Comparison of ENCODE assay signal across 11 cellular contexts in the genomic region with DNA sequence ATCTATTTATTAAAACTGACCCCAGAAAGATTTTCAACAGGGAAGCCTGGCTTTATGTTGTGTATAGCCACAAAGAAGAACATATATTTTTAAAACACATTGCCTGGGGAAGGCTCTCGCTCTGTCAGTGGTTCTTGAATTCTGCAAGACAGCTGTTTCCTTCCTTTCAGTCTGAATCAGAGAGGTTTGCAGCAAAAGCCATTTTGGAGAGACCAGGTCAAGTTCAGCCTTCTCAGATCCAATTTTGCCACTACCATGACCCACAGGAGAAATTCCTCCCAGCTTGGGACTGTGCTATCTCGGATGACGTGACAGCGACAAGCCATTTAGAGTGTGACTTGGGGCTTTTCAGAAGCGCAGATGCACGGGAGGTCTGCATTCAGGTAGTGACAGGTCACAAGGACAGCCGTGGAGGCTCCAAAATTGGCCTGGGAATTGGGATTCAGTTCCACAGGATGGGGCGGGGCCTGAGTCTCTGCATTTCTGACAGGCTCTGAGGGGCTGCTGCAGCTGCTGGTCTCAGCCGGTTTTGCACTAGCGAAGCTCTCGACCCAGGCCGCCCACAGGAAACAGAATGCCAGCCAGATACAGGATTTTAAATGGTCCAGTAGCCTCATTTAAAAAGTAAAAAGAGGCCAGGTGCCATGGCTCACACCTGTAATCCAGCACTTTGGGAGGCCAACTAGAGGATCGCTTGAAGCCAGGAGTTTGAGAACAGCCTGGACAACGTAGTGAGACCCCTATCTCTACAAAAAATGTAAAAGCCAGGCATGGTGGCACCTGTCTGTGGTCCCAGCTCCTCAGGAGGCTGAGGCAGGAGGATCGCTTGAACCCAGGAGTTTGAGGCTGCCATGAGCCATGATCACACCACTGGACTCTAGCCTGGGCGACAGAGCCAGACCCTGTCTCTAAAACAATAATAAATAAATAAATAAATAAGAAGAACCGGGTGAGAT.
A peak's percentile ranks its signal among the peaks of the same experiment; 100 is the strongest.
DNase-seq lines count a peak whose midpoint lies in the region; ATAC-seq and TF ChIP-seq lines count a peak whose summit lies in the region.
"Had no signal": no experiment of that assay in that cellular context is flagged by ENCODE, and none has a peak within 500 bp of the region (broad histone marks: within the 10 kb centered on the region; RNA-seq: fewer than 3 reads in every experiment).

No MANE protein-coding gene starts in this region.

- H3K79me2 ChIP-seq in OCI-LY7 (ENCODE audit: insufficient read depth, low read depth, low read length) (no peaks in the 10 kb centered on the region), hepatocyte (peaks cover 4% of the 10 kb centered on the region)

- ATAC-seq in activated naive CD8-positive, alpha-beta T cell treated with anti-CD3 and anti-CD28 coated beads, Interleukin-2, amount 10 ng/mL, durations not matched to agents 7 days and 5 days (ENCODE audit: low read depth), result no peak
- ATAC-seq in GM18867 (IDR thresholded peaks at IDR 0.05; ENCODE audit: unreplicated experiment), result no peak
- ATAC-seq in HG03196 (IDR thresholded peaks at IDR 0.05; ENCODE audit: unreplicated experiment), result no peak

- H3K36me3 Mint-ChIP-seq in activated naive CD8-positive, alpha-beta T cell treated with anti-CD3 and anti-CD28 coated beads, Interleukin-2, amount 10 ng/mL, durations not matched to agents 7 days and 5 days, result no peaks in the 10 kb centered on the region
- H3K36me3 Mint-ChIP-seq in activated naive CD8-positive, alpha-beta T cell treated with anti-CD3 and anti-CD28 coated beads for 36 hours, result no peaks in the 10 kb centered on the region

- no TSS peak for BruUV-seq in OCI-LY7 (replicated peaks; lab: Mats Ljungman, UMichigan)

- H3K9me3 ChIP-seq in OCI-LY7 (ENCODE audit: low read length) (no peaks in the 10 kb centered on the region), hepatocyte (ENCODE audit: low read depth) (no peaks in the 10 kb centered on the region)
- H3K9me3 ChIP-seq: ascending aorta had no signal

- peak overlapping the region; percentile 49 for H3K27ac Mint-ChIP-seq in activated naive CD8-positive, alpha-beta T cell treated with anti-CD3 and anti-CD28 coated beads, Interleukin-2, amount 10 ng/mL, durations not matched to agents 7 days and 5 days
- no peak overlapping the region for H3K27ac Mint-ChIP-seq in activated naive CD8-positive, alpha-beta T cell treated with anti-CD3 and anti-CD28 coated beads for 36 hours

- H3K27ac ChIP-seq in OCI-LY7 (ENCODE audit: low read depth, low read length, poor library complexity, severe bottlenecking) (peak overlapping the region; percentile 96), hepatocyte (peak overlapping the region; percentile 48), substantia nigra (ENCODE audit: low read depth, low read length, poor library complexity, severe bottlenecking) (peak overlapping the region; percentile 98)
- H3K27ac ChIP-seq: ascending aorta had no signal

- H4K20me1 ChIP-seq in OCI-LY7 (ENCODE audit: insufficient read depth, low read length), result no peaks in the 10 kb centered on the region
- H4K20me1 ChIP-seq in hepatocyte (ENCODE audit: insufficient read depth, poor library complexity, severe bottlenecking), result peaks cover 3% of the 10 kb centered on the region

- 85% methylated on average over 17 of the region's 17 CpGs for WGBS in hepatocyte (ENCODE audit: low lambda C conversion rate, missing lambda C conversion rate)

- H3K4me3 Mint-ChIP-seq in activated naive CD8-positive, alpha-beta T cell treated with anti-CD3 and anti-CD28 coated beads, Interleukin-2, amount 10 ng/mL, durations not matched to agents 7 days and 5 days, result peak overlapping the region; percentile 35
- H3K4me3 Mint-ChIP-seq in activated naive CD8-positive, alpha-beta T cell treated with anti-CD3 and anti-CD28 coated beads for 36 hours, result no peak overlapping the region

- H2AFZ ChIP-seq in OCI-LY7 (ENCODE audit: low read length), result peak overlapping the region; percentile 14; the same call in 1 of the 2 replicates
- no peak overlapping the region for H2AFZ ChIP-seq in hepatocyte

- DNase-seq in activated naive CD8-positive, alpha-beta T cell treated with anti-CD3 and anti-CD28 coated beads, Interleukin-2, amount 10 ng/mL, durations not matched to agents 7 days and 5 days, result peak; percentile 37
- no peak for DNase-seq in activated naive CD8-positive, alpha-beta T cell treated with anti-CD3 and anti-CD28 coated beads for 36 hours
- DNase-seq in OCI-LY7 (ENCODE audit: low spot score) (peak; percentile 81), hepatocyte (ENCODE audit: low spot score) (no peak), substantia nigra (lab: John Stamatoyannopoulos, UW) (no peak), middle frontal gyrus (ENCODE audit: extremely low spot score, low spot score) (no peak)
- DNase-seq: activated CD8-positive, alpha-beta memory T cell treated with anti-CD3 and anti-CD28 coated beads for 24 hours; EL had no signal

- H3K27me3 Mint-ChIP-seq in activated naive CD8-positive, alpha-beta T cell treated with anti-CD3 and anti-CD28 coated beads, Interleukin-2, amount 10 ng/mL, durations not matched to agents 7 days and 5 days, result no peaks in the 10 kb centered on the region
- H3K27me3 Mint-ChIP-seq in activated naive CD8-positive, alpha-beta T cell treated with anti-CD3 and anti-CD28 coated beads for 36 hours, result no peaks in the 10 kb centered on the region

- CTCF ChIA-PET in OCI-LY7 (lab: Charles Lee; ENCODE audit: unreplicated experiment), result interaction anchor here (0.6 to 0.7 kb wide), 2 partner anchors 47 to 67 kb away, joined by 3 read pairs; no protein-coding TSS in a partner anchor

- H3K27me3 ChIP-seq in hepatocyte, result no peaks in the 10 kb centered on the region
- H3K27me3 ChIP-seq: ascending aorta had no signal

- no peak for TF ChIP-seq CTCF in OCI-LY7 (conservative IDR thresholded peaks at IDR 0.05; ENCODE audit: low read length)
- TF ChIP-seq CTCF in hepatocyte (IDR thresholded peaks at IDR 0.05; ENCODE audit: poor library complexity), result no peak

- H3K36me3 ChIP-seq in OCI-LY7 (ENCODE audit: insufficient read depth, low read length) (no peaks in the 10 kb centered on the region), hepatocyte (replicated peaks; ENCODE audit: insufficient read depth, low read depth) (no peaks in the 10 kb centered on the region)
- H3K36me3 ChIP-seq: ascending aorta had no signal

- intact Hi-C loops in OCI-LY7 (cut with micrococcal nuclease; ENCODE audit: unreplicated experiment), result loop anchor here (5.0 to 10.0 kb wide), 3 partner anchors 446 to 802 kb away; a partner anchor contains a TSS

- H3K4me3 ChIP-seq in OCI-LY7 (ENCODE audit: low read depth, low read length, poor library complexity, severe bottlenecking) (peak overlapping the region; percentile 15), hepatocyte (no peak overlapping the region)
- H3K4me3 ChIP-seq: ascending aorta had no signal

- H3K4me1 ChIP-seq in OCI-LY7 (ENCODE audit: insufficient read depth, low read length, poor library complexity, severe bottlenecking) (peaks cover 100% of the 10 kb centered on the region), hepatocyte (ENCODE audit: insufficient read depth) (peaks cover 57% of the 10 kb centered on the region)

- POLR2A ChIA-PET in activated naive CD8-positive, alpha-beta T cell treated with anti-CD3 and anti-CD28 coated beads, Interleukin-2, amount 10 ng/mL, durations not matched to agents 7 days and 5 days (lab: Charles Lee), result interaction anchor here (0.6 kb wide), 1 partner anchor 709 kb away, joined by 4 read pairs; no protein-coding TSS in a partner anchor
- POLR2A ChIA-PET in OCI-LY7 (lab: Charles Lee), result interaction anchor here (0.9 to 1.9 kb wide), 4 partner anchors 10 to 183 kb away, joined by 3 to 6 read pairs (median 4); no protein-coding TSS in a partner anchor

- H3K4me1 Mint-ChIP-seq in activated naive CD8-positive, alpha-beta T cell treated with anti-CD3 and anti-CD28 coated beads, Interleukin-2, amount 10 ng/mL, durations not matched to agents 7 days and 5 days, result peaks cover 45% of the 10 kb centered on the region
- H3K4me1 Mint-ChIP-seq in activated naive CD8-positive, alpha-beta T cell treated with anti-CD3 and anti-CD28 coated beads for 36 hours, result peaks cover 49% of the 10 kb centered on the region

- H3K9me2 ChIP-seq in OCI-LY7 (ENCODE audit: insufficient read depth, low read length), result no peaks in the 10 kb centered on the region
- H3K9me2 ChIP-seq in hepatocyte (replicated peaks; ENCODE audit: insufficient read depth), result no peaks in the 10 kb centered on the region

- H3K4me2 ChIP-seq in OCI-LY7 (ENCODE audit: low read length), result peak overlapping the region; percentile 89
- peak overlapping the region; percentile 38 for H3K4me2 ChIP-seq in hepatocyte

- no peaks in the 10 kb centered on the region for H3K9me3 Mint-ChIP-seq in activated naive CD8-positive, alpha-beta T cell treated with anti-CD3 and anti-CD28 coated beads, Interleukin-2, amount 10 ng/mL, durations not matched to agents 7 days and 5 days
- no peaks in the 10 kb centered on the region for H3K9me3 Mint-ChIP-seq in activated naive CD8-positive, alpha-beta T cell treated with anti-CD3 and anti-CD28 coated beads for 36 hours

Comparison
In these comparisons a context has a peak if more than half of its experiments do, and no peak if none do; other contexts are left out.
1. DNase-seq: peak in activated naive CD8-positive, alpha-beta T cell treated with anti-CD3 and anti-CD28 coated beads, Interleukin-2, amount 10 ng/mL, durations not matched to agents 7 days and 5 days (single experiment) and OCI-LY7 (single experiment); none in activated naive CD8-positive, alpha-beta T cell treated with anti-CD3 and anti-CD28 coated beads for 36 hours (single experiment), hepatocyte (single experiment), substantia nigra (0 of 49) and middle frontal gyrus (single experiment).
2. H3K27ac ChIP-seq: peak in every context shown above with its lines; median percentile 98 in substantia nigra; 96 in OCI-LY7; 48 in hepatocyte.